ENCODE assay signal across 8 cellular contexts in the genomic region with DNA sequence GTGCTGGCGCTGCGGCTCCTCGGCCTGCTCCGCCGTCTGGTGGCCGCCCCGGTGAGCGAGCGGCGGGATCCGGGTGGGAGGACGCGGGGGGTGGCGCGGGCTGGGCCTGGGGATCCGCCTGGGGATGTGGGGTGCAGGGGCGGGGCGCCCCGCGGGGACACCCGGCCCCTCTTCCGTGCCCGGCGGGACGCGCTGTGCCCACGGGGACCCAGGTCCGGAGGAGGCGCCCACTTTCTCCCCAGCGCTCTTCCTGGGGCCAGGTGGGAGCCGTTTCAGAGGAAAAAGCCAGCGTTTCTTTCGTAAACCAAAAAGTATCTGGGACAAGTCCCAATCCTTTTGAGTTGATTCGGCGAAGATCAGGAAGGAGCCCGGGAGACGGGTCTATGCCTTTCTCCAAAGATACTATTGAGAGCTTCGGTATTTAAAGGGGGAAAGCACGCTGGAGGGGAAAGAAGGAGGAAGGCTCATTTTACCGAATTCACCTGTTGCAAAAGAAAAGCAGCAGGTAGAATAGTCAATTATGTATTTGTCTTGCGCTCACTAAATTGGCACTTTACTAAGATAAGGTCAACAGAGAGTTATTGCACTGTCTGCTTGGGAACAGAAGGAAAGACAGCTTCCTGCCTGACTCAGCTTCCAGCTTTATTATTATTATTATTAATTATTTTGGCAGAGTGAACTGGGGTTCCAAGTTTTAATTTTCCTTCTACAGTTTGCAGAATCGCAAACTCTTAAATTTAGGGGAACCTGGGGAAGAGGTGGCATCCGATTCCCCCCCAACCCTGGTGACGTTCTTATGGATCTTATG.
DNase-seq lines count a peak whose midpoint lies in the region; ATAC-seq lines count a peak whose summit lies in the region.

No MANE protein-coding gene starts in this region.

- peaks cover 40% of the 10 kb centered on the region for H3K4me1 Mint-ChIP-seq in T-helper 1 cell treated with Interleukin-12 subunit alpha and Interleukin-12 subunit beta and Interleukin-4 antibody, amounts not matched to agents 30 μg/mL and 1 μg/mL, for 36 hours (ENCODE audit: low read depth)
- peaks cover 42% of the 10 kb centered on the region for H3K4me1 Mint-ChIP-seq in central memory CD8-positive, alpha-beta T cell

- H3K4me1 ChIP-seq in HUES6 (ENCODE audit: control insufficient read depth, insufficient read depth, low read length): peaks cover 2% of the 10 kb centered on the region

- peak; percentile 40 for ATAC-seq in central memory CD8-positive, alpha-beta T cell (replicated peaks; ENCODE audit: extremely low read depth, poor library complexity, severe bottlenecking)
- no peak for ATAC-seq in GM21825 (IDR thresholded peaks at IDR 0.05; ENCODE audit: unreplicated experiment)

- peak overlapping the region; percentile 82 for H3K4me3 ChIP-seq in HUES6 (ENCODE audit: low read depth, low read length)

- peaks cover 4% of the 10 kb centered on the region; the same call in 1 of the 2 replicates for H3K27me3 ChIP-seq in HUES6 (ENCODE audit: control insufficient read depth, insufficient read depth, low read length)

- DNase-seq in T-helper 1 cell: no peak
- DNase-seq in central memory CD8-positive, alpha-beta T cell (ENCODE audit: low spot score in 2 of 2): no peak
- DNase-seq in myocyte (ENCODE audit: low read depth): peak; percentile 32
- no peak for DNase-seq in putamen (ENCODE audit: low spot score)
- DNase-seq in AG08395 (ENCODE audit: low spot score): no peak

- H3K27ac Mint-ChIP-seq in T-helper 1 cell treated with Interleukin-12 subunit alpha and Interleukin-12 subunit beta and Interleukin-4 antibody, amounts not matched to agents 30 μg/mL and 1 μg/mL, for 36 hours: peak overlapping the region; percentile 83
- peak overlapping the region; percentile 67 for H3K27ac Mint-ChIP-seq in central memory CD8-positive, alpha-beta T cell (ENCODE audit: low read depth)

- H3K9ac ChIP-seq in HUES6 (ENCODE audit: low read length): peak overlapping the region; percentile 61

- no peaks in the 10 kb centered on the region for H3K9me3 ChIP-seq in HUES6 (ENCODE audit: control insufficient read depth, insufficient read depth, low read depth, low read length)

- peak overlapping the region; percentile 95 for H3K4me3 Mint-ChIP-seq in T-helper 1 cell treated with Interleukin-12 subunit alpha and Interleukin-12 subunit beta and Interleukin-4 antibody, amounts not matched to agents 30 μg/mL and 1 μg/mL, for 36 hours
- H3K4me3 Mint-ChIP-seq in central memory CD8-positive, alpha-beta T cell: peak overlapping the region; percentile 95

- no peaks in the 10 kb centered on the region for H3K36me3 ChIP-seq in HUES6 (ENCODE audit: control insufficient read depth, insufficient read depth, low read length)

- no peaks in the 10 kb centered on the region for H3K9me3 Mint-ChIP-seq in T-helper 1 cell treated with Interleukin-12 subunit alpha and Interleukin-12 subunit beta and Interleukin-4 antibody, amounts not matched to agents 30 μg/mL and 1 μg/mL, for 36 hours
- no peaks in the 10 kb centered on the region for H3K9me3 Mint-ChIP-seq in central memory CD8-positive, alpha-beta T cell

- peaks cover 29% of the 10 kb centered on the region for H3K36me3 Mint-ChIP-seq in T-helper 1 cell treated with Interleukin-12 subunit alpha and Interleukin-12 subunit beta and Interleukin-4 antibody, amounts not matched to agents 30 μg/mL and 1 μg/mL, for 36 hours (ENCODE audit: low read depth)
- peaks cover 33% of the 10 kb centered on the region for H3K36me3 Mint-ChIP-seq in central memory CD8-positive, alpha-beta T cell (ENCODE audit: insufficient read depth)

- no peaks in the 10 kb centered on the region for H3K27me3 Mint-ChIP-seq in T-helper 1 cell treated with Interleukin-12 subunit alpha and Interleukin-12 subunit beta and Interleukin-4 antibody, amounts not matched to agents 30 μg/mL and 1 μg/mL, for 36 hours (ENCODE audit: low read depth)
- no peaks in the 10 kb centered on the region for H3K27me3 Mint-ChIP-seq in central memory CD8-positive, alpha-beta T cell

- 0 out of 2 replicates have a peak overlapping the region, but pooled peaks have one; percentile 54 for H3K27ac ChIP-seq in HUES6 (ENCODE audit: low read depth, low read length)
